1 cellular context compared by ENCODE assay signal in the genomic region with DNA sequence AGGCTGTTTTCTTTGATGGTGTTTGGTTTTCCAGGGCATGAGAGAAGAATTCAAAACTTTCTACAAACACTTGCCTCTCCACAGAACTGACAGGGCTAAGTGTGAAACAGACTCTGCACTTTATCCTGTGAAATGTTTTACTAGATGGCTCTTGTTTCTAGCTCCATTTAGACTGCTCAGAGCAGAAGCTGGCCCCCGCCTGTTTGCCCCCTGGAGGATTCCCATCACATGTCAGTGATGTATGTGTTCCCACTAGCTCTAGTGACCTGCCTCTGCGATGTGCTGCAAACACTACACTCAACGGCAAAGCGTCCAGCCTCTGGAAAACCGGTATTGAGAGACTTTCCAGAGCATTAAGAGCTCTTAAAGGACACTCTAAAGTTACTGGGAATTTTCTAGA.
TF ChIP-seq lines count a peak whose summit lies in the region.

No MANE protein-coding gene starts in this region.

TF ChIP-seq in HepG2, 621 proteins besides CTCF, POLR2A, EP300 and RAD21 (continues in another document):
- TF ChIP-seq PLRG1 (conservative IDR thresholded peaks at IDR 0.05) (no peak), ZNF292 (CRISPR knock-in tag; IDR thresholded peaks at IDR 0.05; ENCODE audit: borderline replicate concordance, low read depth) (peak; percentile 65; the same call in 1 of the 2 replicates), KAT7 (CRISPR knock-in tag; IDR thresholded peaks at IDR 0.05; ENCODE audit: borderline replicate concordance) (no peak), NFE2L2 (IDR thresholded peaks at IDR 0.05; ENCODE audit: low read length) (no peak), SOX6 (IDR thresholded peaks at IDR 0.05) (no peak), SOX6 (CRISPR knock-in tag; IDR thresholded peaks at IDR 0.05) (peak; percentile 32; the same call in 1 of the 2 replicates), XRCC5 (optimal IDR thresholded peaks at IDR 0.05; ENCODE audit: low read length) (peak; percentile 37), ZC3H13 (CRISPR knock-in tag; IDR thresholded peaks at IDR 0.05) (no peak), PHB2 (IDR thresholded peaks at IDR 0.05; ENCODE audit: partially characterized antibody) (no peak), SALL1 (CRISPR knock-in tag; IDR thresholded peaks at IDR 0.05) (peak; percentile 54; the same call in 1 of the 2 replicates), ZNF124 (CRISPR knock-in tag; IDR thresholded peaks at IDR 0.05) (no peak), MXI1 (IDR thresholded peaks at IDR 0.05; ENCODE audit: borderline replicate concordance, low read depth, low read length) (peak; percentile 34; the same call in 1 of the 3 replicates), MATR3 (CRISPR knock-in tag; IDR thresholded peaks at IDR 0.05) (no peak), STAG1 (CRISPR knock-in tag; IDR thresholded peaks at IDR 0.05) (peak; percentile 24; the same call in 1 of the 2 replicates), ZSCAN25 (CRISPR knock-in tag; IDR thresholded peaks at IDR 0.05) (no peak), LCORL (IDR thresholded peaks at IDR 0.05) (no peak), LCORL (CRISPR knock-in tag; IDR thresholded peaks at IDR 0.05) (0 out of 2 replicates have a peak, but pooled peaks have one; percentile 20), SAP130 (CRISPR knock-in tag; IDR thresholded peaks at IDR 0.05; ENCODE audit: low read depth) (peak; percentile 55), POGZ (CRISPR knock-in tag; IDR thresholded peaks at IDR 0.05) (peak; percentile 43; the same call in 1 of the 2 replicates), TFE3 (CRISPR knock-in tag; IDR thresholded peaks at IDR 0.05) (no peak), MAZ (IDR thresholded peaks at IDR 0.05; ENCODE audit: borderline replicate concordance, low read depth, low read length) (peak; percentile 50; the same call in 1 of the 2 replicates), MAZ (CRISPR knock-in tag; IDR thresholded peaks at IDR 0.05; ENCODE audit: low read depth) (0 out of 2 replicates have a peak, but pooled peaks have one; percentile 36), HNF4A (CRISPR knock-in tag; IDR thresholded peaks at IDR 0.05) (peak; percentile 50), KDM3A (CRISPR knock-in tag; IDR thresholded peaks at IDR 0.05; ENCODE audit: low read depth) (no peak), HNRNPUL1 (IDR thresholded peaks at IDR 0.05; ENCODE audit: low read depth, low read length) (no peak), KLF6 (CRISPR knock-in tag; IDR thresholded peaks at IDR 0.05) (no peak), MED1 (CRISPR knock-in tag; IDR thresholded peaks at IDR 0.05) (peak; percentile 44; the same call in 1 of the 2 replicates), NCOA5 (CRISPR knock-in tag; IDR thresholded peaks at IDR 0.05) (no peak), YEATS4 (CRISPR knock-in tag; IDR thresholded peaks at IDR 0.05; ENCODE audit: borderline replicate concordance) (no peak)
- TF ChIP-seq, protein P1, sequence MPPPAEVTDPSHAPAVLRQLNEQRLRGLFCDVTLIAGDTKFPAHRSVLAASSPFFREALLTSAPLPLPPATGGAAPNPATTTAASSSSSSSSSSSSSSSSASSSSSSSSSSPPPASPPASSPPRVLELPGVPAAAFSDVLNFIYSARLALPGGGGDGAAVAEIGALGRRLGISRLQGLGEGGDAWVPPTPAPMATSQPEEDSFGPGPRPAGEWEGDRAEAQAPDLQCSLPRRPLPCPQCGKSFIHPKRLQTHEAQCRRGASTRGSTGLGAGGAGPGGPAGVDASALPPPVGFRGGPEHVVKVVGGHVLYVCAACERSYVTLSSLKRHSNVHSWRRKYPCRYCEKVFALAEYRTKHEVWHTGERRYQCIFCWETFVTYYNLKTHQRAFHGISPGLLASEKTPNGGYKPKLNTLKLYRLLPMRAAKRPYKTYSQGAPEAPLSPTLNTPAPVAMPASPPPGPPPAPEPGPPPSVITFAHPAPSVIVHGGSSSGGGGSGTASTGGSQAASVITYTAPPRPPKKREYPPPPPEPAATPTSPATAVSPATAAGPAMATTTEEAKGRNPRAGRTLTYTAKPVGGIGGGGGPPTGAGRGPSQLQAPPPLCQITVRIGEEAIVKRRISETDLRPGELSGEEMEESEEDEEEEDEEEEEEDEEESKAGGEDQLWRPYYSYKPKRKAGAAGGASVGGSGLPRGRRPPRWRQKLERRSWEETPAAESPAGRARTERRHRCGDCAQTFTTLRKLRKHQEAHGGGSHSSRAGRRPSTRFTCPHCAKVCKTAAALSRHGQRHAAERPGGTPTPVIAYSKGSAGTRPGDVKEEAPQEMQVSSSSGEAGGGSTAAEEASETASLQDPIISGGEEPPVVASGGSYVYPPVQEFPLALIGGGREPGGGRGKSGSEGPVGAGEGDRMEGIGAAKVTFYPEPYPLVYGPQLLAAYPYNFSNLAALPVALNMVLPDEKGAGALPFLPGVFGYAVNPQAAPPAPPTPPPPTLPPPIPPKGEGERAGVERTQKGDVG (CRISPR knock-in tag; IDR thresholded peaks at IDR 0.05; ENCODE audit: borderline replicate concordance) = no peak
- TF ChIP-seq, protein P2, sequence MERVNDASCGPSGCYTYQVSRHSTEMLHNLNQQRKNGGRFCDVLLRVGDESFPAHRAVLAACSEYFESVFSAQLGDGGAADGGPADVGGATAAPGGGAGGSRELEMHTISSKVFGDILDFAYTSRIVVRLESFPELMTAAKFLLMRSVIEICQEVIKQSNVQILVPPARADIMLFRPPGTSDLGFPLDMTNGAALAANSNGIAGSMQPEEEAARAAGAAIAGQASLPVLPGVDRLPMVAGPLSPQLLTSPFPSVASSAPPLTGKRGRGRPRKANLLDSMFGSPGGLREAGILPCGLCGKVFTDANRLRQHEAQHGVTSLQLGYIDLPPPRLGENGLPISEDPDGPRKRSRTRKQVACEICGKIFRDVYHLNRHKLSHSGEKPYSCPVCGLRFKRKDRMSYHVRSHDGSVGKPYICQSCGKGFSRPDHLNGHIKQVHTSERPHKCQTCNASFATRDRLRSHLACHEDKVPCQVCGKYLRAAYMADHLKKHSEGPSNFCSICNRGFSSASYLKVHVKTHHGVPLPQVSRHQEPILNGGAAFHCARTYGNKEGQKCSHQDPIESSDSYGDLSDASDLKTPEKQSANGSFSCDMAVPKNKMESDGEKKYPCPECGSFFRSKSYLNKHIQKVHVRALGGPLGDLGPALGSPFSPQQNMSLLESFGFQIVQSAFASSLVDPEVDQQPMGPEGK (CRISPR knock-in tag; IDR thresholded peaks at IDR 0.05) = peak; percentile 71
- TF ChIP-seq, protein P3, sequence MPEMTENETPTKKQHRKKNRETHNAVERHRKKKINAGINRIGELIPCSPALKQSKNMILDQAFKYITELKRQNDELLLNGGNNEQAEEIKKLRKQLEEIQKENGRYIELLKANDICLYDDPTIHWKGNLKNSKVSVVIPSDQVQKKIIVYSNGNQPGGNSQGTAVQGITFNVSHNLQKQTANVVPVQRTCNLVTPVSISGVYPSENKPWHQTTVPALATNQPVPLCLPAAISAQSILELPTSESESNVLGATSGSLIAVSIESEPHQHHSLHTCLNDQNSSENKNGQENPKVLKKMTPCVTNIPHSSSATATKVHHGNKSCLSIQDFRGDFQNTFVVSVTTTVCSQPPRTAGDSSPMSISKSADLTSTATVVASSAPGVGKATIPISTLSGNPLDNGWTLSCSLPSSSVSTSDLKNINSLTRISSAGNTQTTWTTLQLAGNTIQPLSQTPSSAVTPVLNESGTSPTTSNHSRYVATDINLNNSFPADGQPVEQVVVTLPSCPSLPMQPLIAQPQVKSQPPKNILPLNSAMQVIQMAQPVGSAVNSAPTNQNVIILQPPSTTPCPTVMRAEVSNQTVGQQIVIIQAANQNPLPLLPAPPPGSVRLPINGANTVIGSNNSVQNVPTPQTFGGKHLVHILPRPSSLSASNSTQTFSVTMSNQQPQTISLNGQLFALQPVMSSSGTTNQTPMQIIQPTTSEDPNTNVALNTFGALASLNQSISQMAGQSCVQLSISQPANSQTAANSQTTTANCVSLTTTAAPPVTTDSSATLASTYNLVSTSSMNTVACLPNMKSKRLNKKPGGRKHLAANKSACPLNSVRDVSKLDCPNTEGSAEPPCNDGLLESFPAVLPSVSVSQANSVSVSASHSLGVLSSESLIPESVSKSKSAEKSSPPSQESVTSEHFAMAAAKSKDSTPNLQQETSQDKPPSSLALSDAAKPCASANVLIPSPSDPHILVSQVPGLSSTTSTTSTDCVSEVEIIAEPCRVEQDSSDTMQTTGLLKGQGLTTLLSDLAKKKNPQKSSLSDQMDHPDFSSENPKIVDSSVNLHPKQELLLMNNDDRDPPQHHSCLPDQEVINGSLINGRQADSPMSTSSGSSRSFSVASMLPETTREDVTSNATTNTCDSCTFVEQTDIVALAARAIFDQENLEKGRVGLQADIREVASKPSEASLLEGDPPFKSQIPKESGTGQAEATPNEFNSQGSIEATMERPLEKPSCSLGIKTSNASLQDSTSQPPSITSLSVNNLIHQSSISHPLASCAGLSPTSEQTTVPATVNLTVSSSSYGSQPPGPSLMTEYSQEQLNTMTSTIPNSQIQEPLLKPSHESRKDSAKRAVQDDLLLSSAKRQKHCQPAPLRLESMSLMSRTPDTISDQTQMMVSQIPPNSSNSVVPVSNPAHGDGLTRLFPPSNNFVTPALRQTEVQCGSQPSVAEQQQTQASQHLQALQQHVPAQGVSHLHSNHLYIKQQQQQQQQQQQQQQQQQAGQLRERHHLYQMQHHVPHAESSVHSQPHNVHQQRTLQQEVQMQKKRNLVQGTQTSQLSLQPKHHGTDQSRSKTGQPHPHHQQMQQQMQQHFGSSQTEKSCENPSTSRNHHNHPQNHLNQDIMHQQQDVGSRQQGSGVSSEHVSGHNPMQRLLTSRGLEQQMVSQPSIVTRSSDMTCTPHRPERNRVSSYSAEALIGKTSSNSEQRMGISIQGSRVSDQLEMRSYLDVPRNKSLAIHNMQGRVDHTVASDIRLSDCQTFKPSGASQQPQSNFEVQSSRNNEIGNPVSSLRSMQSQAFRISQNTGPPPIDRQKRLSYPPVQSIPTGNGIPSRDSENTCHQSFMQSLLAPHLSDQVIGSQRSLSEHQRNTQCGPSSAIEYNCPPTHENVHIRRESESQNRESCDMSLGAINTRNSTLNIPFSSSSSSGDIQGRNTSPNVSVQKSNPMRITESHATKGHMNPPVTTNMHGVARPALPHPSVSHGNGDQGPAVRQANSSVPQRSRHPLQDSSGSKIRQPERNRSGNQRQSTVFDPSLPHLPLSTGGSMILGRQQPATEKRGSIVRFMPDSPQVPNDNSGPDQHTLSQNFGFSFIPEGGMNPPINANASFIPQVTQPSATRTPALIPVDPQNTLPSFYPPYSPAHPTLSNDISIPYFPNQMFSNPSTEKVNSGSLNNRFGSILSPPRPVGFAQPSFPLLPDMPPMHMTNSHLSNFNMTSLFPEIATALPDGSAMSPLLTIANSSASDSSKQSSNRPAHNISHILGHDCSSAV (CRISPR knock-in tag; IDR thresholded peaks at IDR 0.05; ENCODE audit: borderline replicate concordance) = no peak
- TF ChIP-seq, protein P4, sequence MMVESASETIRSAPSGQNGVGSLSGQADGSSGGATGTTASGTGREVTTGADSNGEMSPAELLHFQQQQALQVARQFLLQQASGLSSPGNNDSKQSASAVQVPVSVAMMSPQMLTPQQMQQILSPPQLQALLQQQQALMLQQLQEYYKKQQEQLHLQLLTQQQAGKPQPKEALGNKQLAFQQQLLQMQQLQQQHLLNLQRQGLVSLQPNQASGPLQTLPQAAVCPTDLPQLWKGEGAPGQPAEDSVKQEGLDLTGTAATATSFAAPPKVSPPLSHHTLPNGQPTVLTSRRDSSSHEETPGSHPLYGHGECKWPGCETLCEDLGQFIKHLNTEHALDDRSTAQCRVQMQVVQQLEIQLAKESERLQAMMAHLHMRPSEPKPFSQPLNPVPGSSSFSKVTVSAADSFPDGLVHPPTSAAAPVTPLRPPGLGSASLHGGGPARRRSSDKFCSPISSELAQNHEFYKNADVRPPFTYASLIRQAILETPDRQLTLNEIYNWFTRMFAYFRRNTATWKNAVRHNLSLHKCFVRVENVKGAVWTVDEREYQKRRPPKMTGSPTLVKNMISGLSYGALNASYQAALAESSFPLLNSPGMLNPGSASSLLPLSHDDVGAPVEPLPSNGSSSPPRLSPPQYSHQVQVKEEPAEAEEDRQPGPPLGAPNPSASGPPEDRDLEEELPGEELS (CRISPR knock-in tag; IDR thresholded peaks at IDR 0.05) = peak; percentile 26; the same call in 1 of the 2 replicates
- TF ChIP-seq, protein P5, sequence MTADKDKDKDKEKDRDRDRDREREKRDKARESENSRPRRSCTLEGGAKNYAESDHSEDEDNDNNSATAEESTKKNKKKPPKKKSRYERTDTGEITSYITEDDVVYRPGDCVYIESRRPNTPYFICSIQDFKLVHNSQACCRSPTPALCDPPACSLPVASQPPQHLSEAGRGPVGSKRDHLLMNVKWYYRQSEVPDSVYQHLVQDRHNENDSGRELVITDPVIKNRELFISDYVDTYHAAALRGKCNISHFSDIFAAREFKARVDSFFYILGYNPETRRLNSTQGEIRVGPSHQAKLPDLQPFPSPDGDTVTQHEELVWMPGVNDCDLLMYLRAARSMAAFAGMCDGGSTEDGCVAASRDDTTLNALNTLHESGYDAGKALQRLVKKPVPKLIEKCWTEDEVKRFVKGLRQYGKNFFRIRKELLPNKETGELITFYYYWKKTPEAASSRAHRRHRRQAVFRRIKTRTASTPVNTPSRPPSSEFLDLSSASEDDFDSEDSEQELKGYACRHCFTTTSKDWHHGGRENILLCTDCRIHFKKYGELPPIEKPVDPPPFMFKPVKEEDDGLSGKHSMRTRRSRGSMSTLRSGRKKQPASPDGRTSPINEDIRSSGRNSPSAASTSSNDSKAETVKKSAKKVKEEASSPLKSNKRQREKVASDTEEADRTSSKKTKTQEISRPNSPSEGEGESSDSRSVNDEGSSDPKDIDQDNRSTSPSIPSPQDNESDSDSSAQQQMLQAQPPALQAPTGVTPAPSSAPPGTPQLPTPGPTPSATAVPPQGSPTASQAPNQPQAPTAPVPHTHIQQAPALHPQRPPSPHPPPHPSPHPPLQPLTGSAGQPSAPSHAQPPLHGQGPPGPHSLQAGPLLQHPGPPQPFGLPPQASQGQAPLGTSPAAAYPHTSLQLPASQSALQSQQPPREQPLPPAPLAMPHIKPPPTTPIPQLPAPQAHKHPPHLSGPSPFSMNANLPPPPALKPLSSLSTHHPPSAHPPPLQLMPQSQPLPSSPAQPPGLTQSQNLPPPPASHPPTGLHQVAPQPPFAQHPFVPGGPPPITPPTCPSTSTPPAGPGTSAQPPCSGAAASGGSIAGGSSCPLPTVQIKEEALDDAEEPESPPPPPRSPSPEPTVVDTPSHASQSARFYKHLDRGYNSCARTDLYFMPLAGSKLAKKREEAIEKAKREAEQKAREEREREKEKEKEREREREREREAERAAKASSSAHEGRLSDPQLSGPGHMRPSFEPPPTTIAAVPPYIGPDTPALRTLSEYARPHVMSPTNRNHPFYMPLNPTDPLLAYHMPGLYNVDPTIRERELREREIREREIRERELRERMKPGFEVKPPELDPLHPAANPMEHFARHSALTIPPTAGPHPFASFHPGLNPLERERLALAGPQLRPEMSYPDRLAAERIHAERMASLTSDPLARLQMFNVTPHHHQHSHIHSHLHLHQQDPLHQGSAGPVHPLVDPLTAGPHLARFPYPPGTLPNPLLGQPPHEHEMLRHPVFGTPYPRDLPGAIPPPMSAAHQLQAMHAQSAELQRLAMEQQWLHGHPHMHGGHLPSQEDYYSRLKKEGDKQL (CRISPR knock-in tag; IDR thresholded peaks at IDR 0.05; ENCODE audit: low read depth) = no peak
